In the genomic region with DNA sequence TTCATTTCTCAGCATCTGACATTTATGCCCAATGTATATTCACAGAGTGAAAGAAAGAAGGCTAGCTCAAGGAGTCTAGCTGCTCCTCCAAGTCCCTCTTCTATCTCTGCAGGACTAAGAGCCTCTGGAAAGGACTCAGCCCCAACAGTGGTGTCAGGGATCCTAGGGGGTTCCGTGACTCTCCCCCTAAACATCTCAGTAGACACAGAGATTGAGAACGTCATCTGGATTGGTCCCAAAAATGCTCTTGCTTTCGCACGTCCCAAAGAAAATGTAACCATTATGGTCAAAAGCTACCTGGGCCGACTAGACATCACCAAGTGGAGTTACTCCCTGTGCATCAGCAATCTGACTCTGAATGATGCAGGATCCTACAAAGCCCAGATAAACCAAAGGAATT, we compare ENCODE assay signal across 19 cellular contexts. TPM values are rescaled to one million over a fixed set of nuclear protein-coding genes. Genes with fewer than 3 reads are reported as not detected.
A peak's percentile ranks its signal among the peaks of the same experiment; 100 is the strongest.
DNase-seq lines count a peak whose midpoint lies in the region; ATAC-seq, FAIRE-seq and TF ChIP-seq lines count a peak whose summit lies in the region.
"Had no signal": no experiment of that assay in that cellular context is flagged by ENCODE, and none has a peak within 500 bp of the region (broad histone marks: within the 10 kb centered on the region; RNA-seq: fewer than 3 reads in every experiment).

No MANE protein-coding gene starts in this region.

- DNase-seq in stimulated activated naive CD8-positive, alpha-beta T cell treated with anti-CD3 and anti-CD28 coated beads, Interleukin-15, Interleukin-2, amounts not matched to agents 100 U/mL and 50 U/mL, for 24 hours: no peak
- no peak for DNase-seq in activated CD4-positive, alpha-beta memory T cell treated with anti-CD3 and anti-CD28 coated beads, Interleukin-2, amount 10 ng/mL, durations not matched to agents 7 days and 5 days
- no peak for DNase-seq in immature natural killer cell
- DNase-seq in NCI-H1930 (lab: John Stamatoyannopoulos, UW): no peak
- no peak for DNase-seq in Calu3
- no peak for DNase-seq in urothelium cell line (ENCODE audit: low spot score)
- DNase-seq in left colon: no peak
- DNase-seq: activated CD4-positive, alpha-beta T cell treated with anti-CD3 and anti-CD28 coated beads for 4 hours; endodermal cell; GM23248; left lung; NCI-H1048; NCI-H2029 treated with DMSO at 0.1 percent for 48 hours; nucleus accumbens had no signal

- no peak for ATAC-seq in stimulated activated naive CD8-positive, alpha-beta T cell treated with anti-CD3 and anti-CD28 coated beads, Interleukin-15, Interleukin-2, amounts not matched to agents 100 U/mL and 50 U/mL, for 24 hours
- no peak for ATAC-seq in left colon
- ATAC-seq: left lung had no signal

- no peaks in the 10 kb centered on the region for H3K9me3 Mint-ChIP-seq in stimulated activated naive CD8-positive, alpha-beta T cell treated with anti-CD3 and anti-CD28 coated beads, Interleukin-15, Interleukin-2, amounts not matched to agents 100 ng/mL and 50 ng/mL, for 24 hours
- peaks cover 4% of the 10 kb centered on the region for H3K9me3 Mint-ChIP-seq in activated CD4-positive, alpha-beta memory T cell treated with anti-CD3 and anti-CD28 coated beads, Interleukin-2, amount 10 ng/mL, durations not matched to agents 7 days and 5 days
- no peaks in the 10 kb centered on the region for H3K9me3 Mint-ChIP-seq in immature natural killer cell
- H3K9me3 Mint-ChIP-seq in Calu3 (ENCODE audit: low read depth, unreplicated experiment): no peaks in the 10 kb centered on the region
- H3K9me3 Mint-ChIP-seq: endodermal cell had no signal

- intact Hi-C loops in Calu3 (cut with micrococcal nuclease; ENCODE audit: unreplicated experiment) (no loop called here), left colon (cut with DNase I, micrococcal nuclease) (no loop called here)

- H3K27me3 Mint-ChIP-seq in stimulated activated naive CD8-positive, alpha-beta T cell treated with anti-CD3 and anti-CD28 coated beads, Interleukin-15, Interleukin-2, amounts not matched to agents 100 ng/mL and 50 ng/mL, for 24 hours: no peaks in the 10 kb centered on the region
- peaks cover 6% of the 10 kb centered on the region for H3K27me3 Mint-ChIP-seq in activated CD4-positive, alpha-beta memory T cell treated with anti-CD3 and anti-CD28 coated beads, Interleukin-2, amount 10 ng/mL, durations not matched to agents 7 days and 5 days
- peaks cover 0 to 7% (median 5%) of the 10 kb centered on the region in 3 donors for H3K27me3 Mint-ChIP-seq in immature natural killer cell (ENCODE audit: low read depth in 3 of 3)
- no peaks in the 10 kb centered on the region for H3K27me3 Mint-ChIP-seq in Calu3 (ENCODE audit: unreplicated experiment)

- peak overlapping the region; percentile 86 for H3K4me3 Mint-ChIP-seq in stimulated activated naive CD8-positive, alpha-beta T cell treated with anti-CD3 and anti-CD28 coated beads, Interleukin-15, Interleukin-2, amounts not matched to agents 100 ng/mL and 50 ng/mL, for 24 hours
- H3K4me3 Mint-ChIP-seq in activated CD4-positive, alpha-beta memory T cell treated with anti-CD3 and anti-CD28 coated beads, Interleukin-2, amount 10 ng/mL, durations not matched to agents 7 days and 5 days: peak overlapping the region; percentile 91
- H3K4me3 Mint-ChIP-seq in immature natural killer cell: peak overlapping the region; percentile 71 to 96 (median 90)
- H3K4me3 Mint-ChIP-seq in Calu3 (ENCODE audit: low read depth, unreplicated experiment): no peak overlapping the region
- H3K4me3 Mint-ChIP-seq: endodermal cell had no signal

- H3K4me1 Mint-ChIP-seq in stimulated activated naive CD8-positive, alpha-beta T cell treated with anti-CD3 and anti-CD28 coated beads, Interleukin-15, Interleukin-2, amounts not matched to agents 100 ng/mL and 50 ng/mL, for 24 hours (ENCODE audit: low read depth): peaks cover 91% of the 10 kb centered on the region
- peaks cover 75% of the 10 kb centered on the region for H3K4me1 Mint-ChIP-seq in activated CD4-positive, alpha-beta memory T cell treated with anti-CD3 and anti-CD28 coated beads, Interleukin-2, amount 10 ng/mL, durations not matched to agents 7 days and 5 days
- H3K4me1 Mint-ChIP-seq in immature natural killer cell: peaks cover 79 to 89% of the 10 kb centered on the region in 2 donors
- no peaks in the 10 kb centered on the region for H3K4me1 Mint-ChIP-seq in Calu3 (ENCODE audit: low read depth, unreplicated experiment)
- H3K4me1 Mint-ChIP-seq: endodermal cell had no signal

- FAIRE-seq in urothelium cell line (lab: Jason Lieb, UNC): no peak
- FAIRE-seq: D721Med had no signal

- peaks cover 23% of the 10 kb centered on the region for H3K36me3 Mint-ChIP-seq in stimulated activated naive CD8-positive, alpha-beta T cell treated with anti-CD3 and anti-CD28 coated beads, Interleukin-15, Interleukin-2, amounts not matched to agents 100 ng/mL and 50 ng/mL, for 24 hours (ENCODE audit: low read depth)
- peaks cover 54% of the 10 kb centered on the region for H3K36me3 Mint-ChIP-seq in activated CD4-positive, alpha-beta memory T cell treated with anti-CD3 and anti-CD28 coated beads, Interleukin-2, amount 10 ng/mL, durations not matched to agents 7 days and 5 days (ENCODE audit: low read depth)
- H3K36me3 Mint-ChIP-seq in immature natural killer cell (peaks cover 13 to 29% (median 20%) of the 10 kb centered on the region in 3 donors), Calu3 (ENCODE audit: insufficient read depth, unreplicated experiment) (no peaks in the 10 kb centered on the region)

- peak overlapping the region; percentile 91 for H3K27ac Mint-ChIP-seq in stimulated activated naive CD8-positive, alpha-beta T cell treated with anti-CD3 and anti-CD28 coated beads, Interleukin-15, Interleukin-2, amounts not matched to agents 100 ng/mL and 50 ng/mL, for 24 hours
- H3K27ac Mint-ChIP-seq in activated CD4-positive, alpha-beta memory T cell treated with anti-CD3 and anti-CD28 coated beads, Interleukin-2, amount 10 ng/mL, durations not matched to agents 7 days and 5 days: no peak overlapping the region
- H3K27ac Mint-ChIP-seq in immature natural killer cell (peak overlapping the region; percentile 13 to 97 (median 86)), Calu3 (ENCODE audit: unreplicated experiment) (no peak overlapping the region)
- H3K27ac Mint-ChIP-seq: endodermal cell had no signal

- POLR2A ChIA-PET in activated CD4-positive, alpha-beta memory T cell treated with anti-CD3 and anti-CD28 coated beads, Interleukin-2, amount 10 ng/mL, durations not matched to agents 7 days and 5 days (lab: Charles Lee): interaction anchor here (1.0 to 7.2 kb wide), 2 partner anchors 19 to 32 kb away, joined by 3 to 45 read pairs; no protein-coding TSS in a partner anchor

- CTCF ChIA-PET in activated CD4-positive, alpha-beta memory T cell treated with anti-CD3 and anti-CD28 coated beads, Interleukin-2, amount 10 ng/mL, durations not matched to agents 7 days and 5 days (lab: Charles Lee): interaction anchor here (0.6 to 7.3 kb wide), 4 partner anchors 19 to 192 kb away, joined by 3 to 58 read pairs (median 28); no protein-coding TSS in a partner anchor
- CTCF ChIA-PET in Calu3 (lab: Charles Lee): no interaction called here

- no peak for TF ChIP-seq CTCF in Calu3 (IDR thresholded peaks at IDR 0.05; ENCODE audit: unreplicated experiment)

- BruUV-seq in Calu3 (replicated peaks; lab: Mats Ljungman, UMichigan): no TSS peak

RNA-seq across cellular contexts. Expression of a gene that starts 3.7 kb away (rescaled TPM):
- 10 to 100 TPM; 46.4 to 49.9 TPM for total RNA-seq in activated CD4-positive, alpha-beta memory T cell treated with anti-CD3 and anti-CD28 coated beads, Interleukin-2, amount 10 ng/mL, durations not matched to agents 7 days and 5 days
- polyA plus RNA-seq in immature natural killer cell: 10 to 100 TPM; 46.1 to 68.2 (median 57.2) TPM
- total RNA-seq in Calu3 (2022) (not detected in 2 replicates), left colon (1 to 10 TPM in 1 of 2 donors, under 1 TPM in 1; 0.67 to 2.6 TPM)
- total RNA-seq: cerebellum, endodermal cell, GM23248, NCI-H460, renal cortical epithelial cell had no signal
- polyA plus RNA-seq: GM23248 had no signal

Comparison
In these comparisons a context has a peak if more than half of its experiments do, and no peak if none do; other contexts are left out.
1. H3K27ac Mint-ChIP-seq: peak in stimulated activated naive CD8-positive, alpha-beta T cell treated with anti-CD3 and anti-CD28 coated beads, Interleukin-15, Interleukin-2, amounts not matched to agents 100 ng/mL and 50 ng/mL, for 24 hours (single experiment) and immature natural killer cell (6 of 6); none in activated CD4-positive, alpha-beta memory T cell treated with anti-CD3 and anti-CD28 coated beads, Interleukin-2, amount 10 ng/mL, durations not matched to agents 7 days and 5 days (single experiment) and Calu3 (single experiment).
2. RNA of a gene that starts 3.7 kb away (total RNA-seq): 46.4 to 49.9 TPM in activated CD4-positive, alpha-beta memory T cell treated with anti-CD3 and anti-CD28 coated beads, Interleukin-2, amount 10 ng/mL, durations not matched to agents 7 days and 5 days; 0.67 to 2.6 TPM in left colon and not detected in Calu3; every median in the first group is over 10 times any median in the second.